Comparison of ENCODE assay signal across 20 cellular contexts in genomic region chr6:44061375-44062104, GRCh38.
DNase-seq lines count a peak whose midpoint lies in the region; FAIRE-seq and TF ChIP-seq lines count a peak whose summit lies in the region.
"Had no signal": no experiment of that assay in that cellular context is flagged by ENCODE, and none has a peak within 500 bp of the region (broad histone marks: within the 10 kb centered on the region; RNA-seq: fewer than 3 reads in every experiment).

No MANE protein-coding gene starts in this region.

- 62% methylated on average over 5 of the region's 5 CpGs for WGBS in suprapubic skin

- no peaks in the 10 kb centered on the region for H3K36me3 Mint-ChIP-seq in activated CD4-positive, alpha-beta T cell treated with anti-CD3 and anti-CD28 coated beads, Interleukin-2, amount 10 ng/mL, durations not matched to agents 7 days and 5 days (ENCODE audit: low read depth)
- no peaks in the 10 kb centered on the region for H3K36me3 Mint-ChIP-seq in MCF 10A (ENCODE audit: insufficient read depth, unreplicated experiment)

- FAIRE-seq in D721Med (lab: Jason Lieb, UNC) = no peak
- FAIRE-seq: GM12878, K562 had no signal

- no peak for TF ChIP-seq EP300 in suprapubic skin (IDR thresholded peaks at IDR 0.05)

- H3K36me3 ChIP-seq in left ventricle myocardium inferior (no peaks in the 10 kb centered on the region), suprapubic skin (no peaks in the 10 kb centered on the region), WERI-Rb-1 (no peaks in the 10 kb centered on the region)
- H3K36me3 ChIP-seq: lower lobe of right lung, transverse colon had no signal

- H3K27me3 ChIP-seq in left ventricle myocardium inferior (ENCODE audit: low read depth) (no peaks in the 10 kb centered on the region), suprapubic skin (no peaks in the 10 kb centered on the region), WERI-Rb-1 (ENCODE audit: insufficient read depth, low read depth, severe bottlenecking) (no peaks in the 10 kb centered on the region)
- H3K27me3 ChIP-seq: hepatocyte, transverse colon had no signal

- peak overlapping the region; percentile 48 for H3K27ac Mint-ChIP-seq in activated CD4-positive, alpha-beta T cell treated with anti-CD3 and anti-CD28 coated beads, Interleukin-2, amount 10 ng/mL, durations not matched to agents 7 days and 5 days
- H3K27ac Mint-ChIP-seq in MCF 10A (ENCODE audit: low read depth, unreplicated experiment) = peak overlapping the region; percentile 84
- H3K27ac Mint-ChIP-seq: activated naive CD8-positive, alpha-beta T cell treated with anti-CD3 and anti-CD28 coated beads, Interleukin-2, amount 10 ng/mL, durations not matched to agents 7 days and 5 days; nephron progenitor cell had no signal

- CTCF ChIA-PET in activated CD4-positive, alpha-beta T cell treated with anti-CD3 and anti-CD28 coated beads, Interleukin-2, amount 10 ng/mL, durations not matched to agents 7 days and 5 days (lab: Charles Lee) = interaction anchor here (0.7 to 2.0 kb wide), 6 partner anchors 8 to 288 kb away, joined by 3 to 8 read pairs (median 4); no protein-coding TSS in a partner anchor
- CTCF ChIA-PET in MCF 10A (lab: Yijun Ruan, JAX) = interaction anchor here (0.6 to 5.3 kb wide), 10 partner anchors 10 to 346 kb away, joined by 3 to 32 read pairs (median 3); partner anchors contain the start of gene VEGFA

- no peaks in the 10 kb centered on the region for H3K9me3 ChIP-seq in left ventricle myocardium inferior (replicated peaks)
- no peaks in the 10 kb centered on the region for H3K9me3 ChIP-seq in suprapubic skin
- H3K9me3 ChIP-seq in WERI-Rb-1 (ENCODE audit: severe bottlenecking) = peaks cover 7% of the 10 kb centered on the region
- H3K9me3 ChIP-seq: lower lobe of right lung, transverse colon had no signal

- peaks cover 9% of the 10 kb centered on the region for H3K4me1 Mint-ChIP-seq in activated CD4-positive, alpha-beta T cell treated with anti-CD3 and anti-CD28 coated beads, Interleukin-2, amount 10 ng/mL, durations not matched to agents 7 days and 5 days
- H3K4me1 Mint-ChIP-seq in MCF 10A (ENCODE audit: insufficient read depth, unreplicated experiment) = peaks cover 69% of the 10 kb centered on the region

- no peak overlapping the region for H3K4me3 Mint-ChIP-seq in activated CD4-positive, alpha-beta T cell treated with anti-CD3 and anti-CD28 coated beads, Interleukin-2, amount 10 ng/mL, durations not matched to agents 7 days and 5 days
- H3K4me3 Mint-ChIP-seq in MCF 10A (ENCODE audit: unreplicated experiment) = no peak overlapping the region
- H3K4me3 Mint-ChIP-seq: activated naive CD8-positive, alpha-beta T cell treated with anti-CD3 and anti-CD28 coated beads, Interleukin-2, amount 10 ng/mL, durations not matched to agents 7 days and 5 days; nephron progenitor cell had no signal

- DNase-seq in activated CD4-positive, alpha-beta T cell treated with anti-CD3 and anti-CD28 coated beads, Interleukin-2, amount 10 ng/mL, durations not matched to agents 7 days and 5 days = no peak
- no peak for DNase-seq in activated CD4-positive, alpha-beta T cell treated with anti-CD3 and anti-CD28 coated beads for 48 hours
- DNase-seq in MCF 10A (ENCODE audit: unreplicated experiment) (peak; percentile 81), left ventricle myocardium inferior (no peak), suprapubic skin (ENCODE audit: low spot score in 2 of 2) (no peak), D721Med (ENCODE audit: insufficient read length, low spot score) (no peak), NCI-H1048 (lab: John Stamatoyannopoulos, UW) (no peak), WERI-Rb-1 (no peak)
- DNase-seq: 8988T; activated CD8-positive, alpha-beta memory T cell treated with anti-CD3 and anti-CD28 coated beads, Interleukin-2, amount 50 U/mL, for 4 hours; activated naive CD8-positive, alpha-beta T cell treated with anti-CD3 and anti-CD28 coated beads, Interleukin-2, amount 10 ng/mL, durations not matched to agents 7 days and 5 days; lower lobe of right lung; NCI-H187 treated with DMSO at 0.1 percent for 48 hours; NCI-H82; nephron progenitor cell; transverse colon had no signal

- H3K9me3 Mint-ChIP-seq in activated CD4-positive, alpha-beta T cell treated with anti-CD3 and anti-CD28 coated beads, Interleukin-2, amount 10 ng/mL, durations not matched to agents 7 days and 5 days = peaks cover 2% of the 10 kb centered on the region
- no peaks in the 10 kb centered on the region for H3K9me3 Mint-ChIP-seq in MCF 10A (ENCODE audit: unreplicated experiment)
- H3K9me3 Mint-ChIP-seq: activated naive CD8-positive, alpha-beta T cell treated with anti-CD3 and anti-CD28 coated beads, Interleukin-2, amount 10 ng/mL, durations not matched to agents 7 days and 5 days had no signal

- H3K4me1 ChIP-seq in left ventricle myocardium inferior (peaks cover 92% of the 10 kb centered on the region), suprapubic skin (peaks cover 77% of the 10 kb centered on the region)

- POLR2A ChIA-PET in activated CD4-positive, alpha-beta T cell treated with anti-CD3 and anti-CD28 coated beads, Interleukin-2, amount 10 ng/mL, durations not matched to agents 7 days and 5 days (lab: Charles Lee) = interaction anchor here (0.6 kb wide), 1 partner anchor 292 kb away, joined by 3 read pairs; no protein-coding TSS in a partner anchor
- POLR2A ChIA-PET in MCF 10A (lab: Yijun Ruan, JAX) = interaction anchor here (0.5 to 2.3 kb wide), 9 partner anchors 9 to 432 kb away, joined by 3 to 15 read pairs (median 4); partner anchors contain the start of gene VEGFA

- no TSS peak for BruUV-seq in MCF 10A (replicated peaks; lab: Mats Ljungman, UMichigan)

- H3K27ac ChIP-seq in left ventricle myocardium inferior (replicated peaks) = peak overlapping the region; percentile 89
- peak overlapping the region; percentile 15 for H3K27ac ChIP-seq in suprapubic skin
- H3K27ac ChIP-seq in WERI-Rb-1 = no peak overlapping the region
- H3K27ac ChIP-seq: hepatocyte, lower lobe of right lung, VCaP had no signal

- intact Hi-C loops in MCF 10A (cut with micrococcal nuclease) (no loop called here), left ventricle myocardium inferior (cut with micrococcal nuclease) (no loop called here)

- TF ChIP-seq POLR2A in suprapubic skin (IDR thresholded peaks at IDR 0.05) = no peak

- no peak for TF ChIP-seq CTCF in MCF 10A (IDR thresholded peaks at IDR 0.05; ENCODE audit: unreplicated experiment)
- TF ChIP-seq CTCF in left ventricle myocardium inferior (IDR thresholded peaks at IDR 0.05; ENCODE audit: borderline replicate concordance) = no peak
- TF ChIP-seq CTCF in suprapubic skin (IDR thresholded peaks at IDR 0.05) = no peak
- TF ChIP-seq CTCF in D721Med (IDR thresholded peaks at IDR 0.05; ENCODE audit: insufficient read depth, missing control alignments) = no peak
- no peak for TF ChIP-seq CTCF in WERI-Rb-1 (IDR thresholded peaks at IDR 0.05; ENCODE audit: low read depth, low read length)

- peaks cover 5% of the 10 kb centered on the region for H3K27me3 Mint-ChIP-seq in activated CD4-positive, alpha-beta T cell treated with anti-CD3 and anti-CD28 coated beads, Interleukin-2, amount 10 ng/mL, durations not matched to agents 7 days and 5 days
- no peaks in the 10 kb centered on the region for H3K27me3 Mint-ChIP-seq in MCF 10A (ENCODE audit: insufficient read depth, unreplicated experiment)

- no peak overlapping the region for H3K4me3 ChIP-seq in left ventricle myocardium inferior
- no peak overlapping the region for H3K4me3 ChIP-seq in suprapubic skin
- H3K4me3 ChIP-seq in WERI-Rb-1 (ENCODE audit: low read depth, low read length) = no peak overlapping the region
- H3K4me3 ChIP-seq: GM12878, hepatocyte, K562, lower lobe of right lung, transverse colon had no signal
